14 cellular contexts compared by ENCODE assay signal in the genomic region with DNA sequence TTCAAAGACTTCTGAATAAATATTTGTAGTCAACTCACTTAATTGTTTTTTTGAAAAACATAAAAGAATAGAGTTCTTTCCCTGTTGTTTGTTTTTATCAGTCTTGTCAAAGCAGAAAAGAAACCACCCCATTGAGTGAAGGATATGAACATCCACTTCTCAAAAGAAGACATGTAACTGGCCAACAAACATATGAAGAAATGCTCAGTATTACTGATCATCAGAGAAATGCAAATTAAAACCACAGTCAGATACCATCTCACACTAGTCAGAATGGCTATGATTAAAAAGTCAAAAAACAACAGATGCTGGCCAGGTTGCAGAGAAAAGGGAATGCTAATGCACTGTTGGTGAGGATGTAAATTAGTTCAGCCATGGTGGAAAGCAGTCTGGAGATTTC.
DNase-seq lines count a peak whose midpoint lies in the region; ATAC-seq and TF ChIP-seq lines count a peak whose summit lies in the region.
"Had no signal": no experiment of that assay in that cellular context is flagged by ENCODE, and none has a peak within 500 bp of the region (broad histone marks: within the 10 kb centered on the region; RNA-seq: fewer than 3 reads in every experiment).

No MANE protein-coding gene starts in this region.

- ATAC-seq in GM18867 (IDR thresholded peaks at IDR 0.05; ENCODE audit: unreplicated experiment): peak; percentile 65
- peak; percentile 85 for ATAC-seq in HG03354 (IDR thresholded peaks at IDR 0.05; ENCODE audit: poor library complexity, severe bottlenecking, unreplicated experiment)
- no peak for ATAC-seq in heart left ventricle
- ATAC-seq: activated CD8-positive, alpha-beta memory T cell treated with anti-CD3 and anti-CD28 coated beads, Interleukin-2, amount 10 ng/mL, durations not matched to agents 7 days and 5 days had no signal

- H3K36me3 ChIP-seq in GM23248 (ENCODE audit: low read depth): no peaks in the 10 kb centered on the region
- no peaks in the 10 kb centered on the region for H3K36me3 ChIP-seq in heart left ventricle
- H3K36me3 ChIP-seq: BLaER1 had no signal

- TF ChIP-seq CTCF in heart left ventricle (IDR thresholded peaks at IDR 0.05): no peak

- peak; percentile 20 for DNase-seq in GM23248
- peak; percentile 9 for DNase-seq in iris pigment epithelial cell (ENCODE audit: low read depth)
- no peak for DNase-seq in NCI-H1930 (lab: John Stamatoyannopoulos, UW)
- DNase-seq in heart left ventricle: no peak
- no peak for DNase-seq in activated effector memory CD4-positive, alpha-beta T cell treated with anti-CD3 and anti-CD28 coated beads, Interleukin-2, amount 50 U/mL, for 16 hours
- DNase-seq: activated CD4-positive, alpha-beta T cell treated with anti-CD3 and anti-CD28 coated beads for 1 hour; activated CD8-positive, alpha-beta memory T cell treated with anti-CD3 and anti-CD28 coated beads, Interleukin-2, amount 10 ng/mL, durations not matched to agents 7 days and 5 days; mesendoderm; NCI-H510A; nephron progenitor cell; SIG-M5 had no signal

- no peak overlapping the region for H3K9ac ChIP-seq in GM23248
- H3K9ac ChIP-seq: BLaER1 had no signal

- TF ChIP-seq POLR2A in heart left ventricle (IDR thresholded peaks at IDR 0.05): no peak

- no peaks in the 10 kb centered on the region for H3K79me2 ChIP-seq in GM23248 (ENCODE audit: insufficient read depth)

- no peak overlapping the region for H2AFZ ChIP-seq in GM23248

- H4K20me1 ChIP-seq in GM23248 (ENCODE audit: insufficient read depth): no peaks in the 10 kb centered on the region
- H4K20me1 ChIP-seq: BLaER1 had no signal

- in situ Hi-C loops in GM23248 (cut with MboI): no loop called here

- intact Hi-C loops in heart left ventricle (cut with DNase I): no loop called here

- H3K4me1 ChIP-seq in GM23248 (ENCODE audit: insufficient read depth): peaks cover 3% of the 10 kb centered on the region; the same call in 1 of the 2 replicates
- H3K4me1 ChIP-seq in heart left ventricle: no peaks in the 10 kb centered on the region
- H3K4me1 ChIP-seq: BLaER1 had no signal

- H3F3A ChIP-seq in GM23248 (ENCODE audit: insufficient read depth): no peaks in the 10 kb centered on the region

- H3K27ac ChIP-seq in GM23248: no peak overlapping the region
- H3K27ac ChIP-seq in heart left ventricle: no peak overlapping the region
- H3K27ac ChIP-seq: BLaER1 had no signal

- H3K4me2 ChIP-seq in GM23248 (ENCODE audit: unreplicated experiment): no peak overlapping the region
- H3K4me2 ChIP-seq: BLaER1 had no signal

- H3K4me3 ChIP-seq in GM23248 (no peak overlapping the region), heart left ventricle (no peak overlapping the region)
- H3K4me3 ChIP-seq: BLaER1 had no signal

- no peaks in the 10 kb centered on the region for H3K27me3 ChIP-seq in GM23248 (replicated peaks; ENCODE audit: insufficient read depth)
- no peaks in the 10 kb centered on the region for H3K27me3 ChIP-seq in heart left ventricle
- H3K27me3 ChIP-seq: BLaER1 had no signal

- no peaks in the 10 kb centered on the region for H3K9me3 ChIP-seq in GM23248 (ENCODE audit: low read depth)
- no peaks in the 10 kb centered on the region for H3K9me3 ChIP-seq in heart left ventricle
- H3K9me3 ChIP-seq: BLaER1 had no signal

- H3K9me2 ChIP-seq in GM23248 (ENCODE audit: insufficient read depth): no peaks in the 10 kb centered on the region

Comparison
In these comparisons a context has a peak if more than half of its experiments do, and no peak if none do; other contexts are left out.
1. ATAC-seq: peak in GM18867 (single experiment) and HG03354 (single experiment); none in heart left ventricle (0 of 4).
2. DNase-seq: peak in GM23248 (single experiment) and iris pigment epithelial cell (single experiment); none in NCI-H1930 (0 of 2), heart left ventricle (0 of 5) and activated effector memory CD4-positive, alpha-beta T cell treated with anti-CD3 and anti-CD28 coated beads, Interleukin-2, amount 50 U/mL, for 16 hours (single experiment).